ENCODE assay signal across 24 cellular contexts in genomic region chr2:60505861-60506260, GRCh38. TPM values are rescaled to one million over a fixed set of nuclear protein-coding genes. Genes with fewer than 3 reads are reported as not detected.
DNase-seq lines count a peak whose midpoint lies in the region; ATAC-seq, FAIRE-seq and TF ChIP-seq lines count a peak whose summit lies in the region.
"Had no signal": no experiment of that assay in that cellular context is flagged by ENCODE, and none has a peak within 500 bp of the region (broad histone marks: within the 10 kb centered on the region; RNA-seq: fewer than 3 reads in every experiment).

No MANE protein-coding gene starts in this region.

- no peaks in the 10 kb centered on the region for H3K36me3 ChIP-seq in neural progenitor cell
- H3K36me3 ChIP-seq: adrenal gland, BE2C, SJSA1, thoracic aorta had no signal

- TF ChIP-seq POLR2A in GM12891 (IDR thresholded peaks at IDR 0.05; ENCODE audit: low read depth, low read length) = no peak

- H3K9me3 Mint-ChIP-seq in neural progenitor cell = no peaks in the 10 kb centered on the region
- H3K9me3 Mint-ChIP-seq: activated T-helper 2 cell treated with anti-CD3 and anti-CD28 coated beads, Interferon-gamma antibody, Interleukin-2, Interleukin-4, amounts not matched to agents 10 μg/mL and 5 μg/mL and 100 μg/mL, durations not matched to agents 14 hours and 24 hours and 36 hours; HFFc6; T-helper 2 cell treated with Interferon-gamma antibody and Interleukin-4, amounts not matched to agents 5 μg/mL and 100 μg/mL, for 36 hours had no signal

- peaks cover 16% of the 10 kb centered on the region for H3K4me1 ChIP-seq in neural progenitor cell
- H3K4me1 ChIP-seq: adrenal gland, BE2C, SJSA1 had no signal

- no peak for TF ChIP-seq CTCF in VCaP (conservative IDR thresholded peaks at IDR 0.05)
- no peak for TF ChIP-seq CTCF in neural progenitor cell (IDR thresholded peaks at IDR 0.05)

- peak overlapping the region; percentile 97; the same call in 1 of the 2 replicates for H3K27ac ChIP-seq in VCaP
- no peak overlapping the region for H3K27ac ChIP-seq in neural progenitor cell
- H3K27ac ChIP-seq: adrenal gland, SJSA1, thoracic aorta had no signal

- intact Hi-C loops in left colon (cut with DNase I, micrococcal nuclease) = no loop called here

- no peak overlapping the region for H3K4me2 ChIP-seq in neural progenitor cell

- no peak overlapping the region for H3K4me3 ChIP-seq in neural progenitor cell
- H3K4me3 ChIP-seq: adrenal gland, SJSA1, thoracic aorta had no signal

- peaks cover 35% of the 10 kb centered on the region for H3K4me1 Mint-ChIP-seq in neural progenitor cell
- H3K4me1 Mint-ChIP-seq: activated CD8-positive, alpha-beta memory T cell treated with anti-CD3 and anti-CD28 coated beads, Interleukin-2, amount 10 ng/mL, durations not matched to agents 7 days and 5 days had no signal

- H3K79me2 ChIP-seq in neural progenitor cell (ENCODE audit: low read depth) = no peaks in the 10 kb centered on the region

- peak; percentile 50 for ATAC-seq in GM19463 (IDR thresholded peaks at IDR 0.05; ENCODE audit: unreplicated experiment)
- no peak for ATAC-seq in left colon
- ATAC-seq: activated CD8-positive, alpha-beta memory T cell treated with anti-CD3 and anti-CD28 coated beads, Interleukin-2, amount 10 ng/mL, durations not matched to agents 7 days and 5 days had no signal

- H3K27me3 Mint-ChIP-seq in neural progenitor cell (ENCODE audit: insufficient read depth, low read depth) = peaks cover 6% of the 10 kb centered on the region

- no peaks in the 10 kb centered on the region for H3K36me3 Mint-ChIP-seq in neural progenitor cell
- H3K36me3 Mint-ChIP-seq: activated CD8-positive, alpha-beta memory T cell treated with anti-CD3 and anti-CD28 coated beads, Interleukin-2, amount 10 ng/mL, durations not matched to agents 7 days and 5 days had no signal

- H3K9ac ChIP-seq in neural progenitor cell = no peak overlapping the region

- no peaks in the 10 kb centered on the region for H4K20me1 ChIP-seq in neural progenitor cell (ENCODE audit: low read depth)

- H3K9me3 ChIP-seq in neural progenitor cell (ENCODE audit: low read depth) = no peaks in the 10 kb centered on the region
- H3K9me3 ChIP-seq: adrenal gland, BE2C, SJSA1, thoracic aorta had no signal

- H3K27ac Mint-ChIP-seq in neural progenitor cell = peak overlapping the region; percentile 79
- H3K27ac Mint-ChIP-seq: activated CD8-positive, alpha-beta memory T cell treated with anti-CD3 and anti-CD28 coated beads, Interleukin-2, amount 10 ng/mL, durations not matched to agents 7 days and 5 days; activated T-helper 2 cell treated with anti-CD3 and anti-CD28 coated beads, Interferon-gamma antibody, Interleukin-2, Interleukin-4, amounts not matched to agents 10 μg/mL and 5 μg/mL and 100 μg/mL, durations not matched to agents 14 hours and 24 hours and 36 hours; HFFc6; T-helper 2 cell treated with Interferon-gamma antibody and Interleukin-4, amounts not matched to agents 5 μg/mL and 100 μg/mL, for 36 hours had no signal

- no peaks in the 10 kb centered on the region for H3K27me3 ChIP-seq in neural progenitor cell
- H3K27me3 ChIP-seq: adrenal gland, BE2C, SJSA1 had no signal

- peak; percentile 78 for FAIRE-seq in GM12891 (lab: Jason Lieb, UNC)

- no peaks in the 10 kb centered on the region for H3F3A ChIP-seq in neural progenitor cell (ENCODE audit: low read depth)

- H2AFZ ChIP-seq in neural progenitor cell (replicated peaks) = no peak overlapping the region

- no peak overlapping the region for H3K4me3 Mint-ChIP-seq in neural progenitor cell
- H3K4me3 Mint-ChIP-seq: activated CD8-positive, alpha-beta memory T cell treated with anti-CD3 and anti-CD28 coated beads, Interleukin-2, amount 10 ng/mL, durations not matched to agents 7 days and 5 days; HFFc6; T-helper 2 cell treated with Interferon-gamma antibody and Interleukin-4, amounts not matched to agents 5 μg/mL and 100 μg/mL, for 36 hours had no signal

- DNase-seq in GM12891 (ENCODE audit: insufficient read length, low spot score) = no peak
- DNase-seq in neural progenitor cell (ENCODE audit: low spot score) = no peak
- no peak for DNase-seq in left colon
- DNase-seq in mesenteric fat pad (ENCODE audit: low spot score) = no peak
- no peak for DNase-seq in middle frontal gyrus (ENCODE audit: extremely low spot score, low spot score)
- no peak for DNase-seq in NCI-H1105 treated with DMSO at 0.1 percent for 48 hours (lab: John Stamatoyannopoulos, UW)
- DNase-seq: activated CD8-positive, alpha-beta memory T cell treated with anti-CD3 and anti-CD28 coated beads, Interleukin-2, amount 10 ng/mL, durations not matched to agents 7 days and 5 days; adrenal gland; BE2C; cerebellar nuclear complex; HFFc6; hippocampal formation; kidney glomerular epithelial cell; MM.1S; NCI-H2029 treated with DMSO at 0.1 percent for 48 hours; NCI-H510A treated with DMSO at 0.1 percent for 48 hours; OCI-M1; stimulated activated CD4-positive, alpha-beta T cell treated with anti-CD3 and anti-CD28 coated beads, Interleukin-4, amount 100 ng/mL, for 1 hour had no signal

TF ChIP-seq in GM12891, 5 proteins besides CTCF, POLR2A, EP300 and RAD21:
- TF ChIP-seq SPI1 (IDR thresholded peaks at IDR 0.05; ENCODE audit: low read depth, low read length) (no peak), PAX5 (IDR thresholded peaks at IDR 0.05; ENCODE audit: insufficient read depth, low read length, severe bottlenecking) (no peak), TAF1 (IDR thresholded peaks at IDR 0.05; ENCODE audit: low read depth, low read length) (no peak), POU2F2 (IDR thresholded peaks at IDR 0.05; ENCODE audit: low read depth, low read length) (no peak), POLR2AphosphoS5 (IDR thresholded peaks at IDR 0.05; ENCODE audit: low read depth, low read length) (no peak)

RNA-seq across cellular contexts. Expression of gene BCL11A, which starts 47.6 kb away (rescaled TPM):
- polyA plus RNA-seq in GM12891 (2012; ENCODE audit: low read depth, missing spikeins) = 10.6 TPM
- total RNA-seq in neural progenitor cell (ENCODE audit: low replicate concordance) (0.67 and 1.0 TPM in 2 replicates), left colon (10 to 100 TPM; 28.9 to 29.0 TPM), mesenteric fat pad (0.64 TPM)
- total RNA-seq: activated CD8-positive, alpha-beta memory T cell treated with anti-CD3 and anti-CD28 coated beads, Interleukin-2, amount 10 ng/mL, durations not matched to agents 7 days and 5 days had no signal

Comparison
In these comparisons a context has a peak if more than half of its experiments do, and no peak if none do; other contexts are left out.
1. RNA of gene BCL11A, which starts 47.6 kb away (total RNA-seq): 28.9 to 29.0 TPM in left colon; 0.67 to 1.0 TPM in neural progenitor cell and 0.64 TPM in mesenteric fat pad (single experiment); every median in the first group is over 10 times any median in the second.